Comparison of ENCODE assay signal across 22 cellular contexts in genomic region chr11:86784247-86784681, GRCh38. TPM values are rescaled to one million over a fixed set of nuclear protein-coding genes. Genes with fewer than 3 reads are reported as not detected.
DNase-seq lines count a peak whose midpoint lies in the region; ATAC-seq and TF ChIP-seq lines count a peak whose summit lies in the region.
"Had no signal": no experiment of that assay in that cellular context is flagged by ENCODE, and none has a peak within 500 bp of the region (broad histone marks: within the 10 kb centered on the region; RNA-seq: fewer than 3 reads in every experiment).

No MANE protein-coding gene starts in this region.

- H3K27me3 ChIP-seq in RWPE2 (ENCODE audit: insufficient read depth, poor library complexity, severe bottlenecking) (no peaks in the 10 kb centered on the region), sigmoid colon (no peaks in the 10 kb centered on the region)
- H3K27me3 ChIP-seq: colonic mucosa, pancreas had no signal

- intact Hi-C loops in sigmoid colon (cut with DNase I) = no loop called here

- peak; percentile 45 for ATAC-seq in RWPE2 (ENCODE audit: low read depth)
- ATAC-seq in HG03097 (IDR thresholded peaks at IDR 0.05; ENCODE audit: low FRiP score, unreplicated experiment) = no peak
- no peak for ATAC-seq in HG02870 (IDR thresholded peaks at IDR 0.05; ENCODE audit: unreplicated experiment)
- no peak for ATAC-seq in GM19328 (IDR thresholded peaks at IDR 0.05; ENCODE audit: unreplicated experiment)
- ATAC-seq: activated CD8-positive, alpha-beta T cell treated with anti-CD3 and anti-CD28 coated beads for 36 hours; HepG2; pancreas had no signal

- H3K9me3 ChIP-seq in RWPE2 (ENCODE audit: severe bottlenecking) = no peaks in the 10 kb centered on the region
- H3K9me3 ChIP-seq in sigmoid colon = no peaks in the 10 kb centered on the region
- H3K9me3 ChIP-seq: colonic mucosa, pancreas had no signal

- TF ChIP-seq CTCF in RWPE2 (IDR thresholded peaks at IDR 0.05; ENCODE audit: poor library complexity, severe bottlenecking) (no peak), sigmoid colon (IDR thresholded peaks at IDR 0.05) (no peak)

- no peak overlapping the region for H3K4me3 ChIP-seq in RWPE2 (ENCODE audit: severe bottlenecking)
- H3K4me3 ChIP-seq in sigmoid colon = no peak overlapping the region
- H3K4me3 ChIP-seq: colonic mucosa, pancreas had no signal

- no peaks in the 10 kb centered on the region for H3K36me3 ChIP-seq in RWPE2 (ENCODE audit: low read depth)
- no peaks in the 10 kb centered on the region for H3K36me3 ChIP-seq in sigmoid colon
- H3K36me3 ChIP-seq: colonic mucosa, pancreas had no signal

- TF ChIP-seq EP300 in sigmoid colon (IDR thresholded peaks at IDR 0.05) = peak in 2 of 4 donors; percentile 16 to 21

- 53 to 58% methylated on average over 2 of the region's 2 CpGs for WGBS in sigmoid colon, 2 donors

- peaks cover 14% of the 10 kb centered on the region for H3K4me1 ChIP-seq in RWPE2 (ENCODE audit: insufficient read depth, poor library complexity, severe bottlenecking)
- peaks cover 0 to 27% (median 22%) of the 10 kb centered on the region in 4 donors for H3K4me1 ChIP-seq in sigmoid colon
- H3K4me1 ChIP-seq: colonic mucosa, pancreas had no signal

- TF ChIP-seq POLR2A in sigmoid colon (IDR thresholded peaks at IDR 0.05) = no peak

- H3K27ac ChIP-seq in RWPE2 (ENCODE audit: poor library complexity, severe bottlenecking) (no peak overlapping the region), sigmoid colon (peak overlapping the region in 2 of 4 donors; percentile 44 to 57)
- H3K27ac ChIP-seq: colonic mucosa, pancreas had no signal

- DNase-seq in GM04504 (ENCODE audit: low read depth) = peak; percentile 35
- no peak for DNase-seq in RWPE2 (ENCODE audit: low spot score)
- peak; percentile 55 for DNase-seq in fibroblast of gingiva (ENCODE audit: low read depth)
- DNase-seq in sigmoid colon = peak; percentile 76
- no peak for DNase-seq in NCI-H82 (lab: John Stamatoyannopoulos, UW)
- DNase-seq: activated CD4-positive, CD25-positive, alpha-beta regulatory T cell; activated CD8-positive, alpha-beta T cell treated with anti-CD3 and anti-CD28 coated beads for 36 hours; activated naive CD4-positive, alpha-beta T cell treated with anti-CD3 and anti-CD28 coated beads for 36 hours; activated T-cell treated with anti-CD3 and anti-CD28 coated beads, Interleukin-2, amount 50 U/mL, for 24 hours; colonic mucosa; COR-L47; NCI-H187 treated with DMSO at 0.1 percent for 48 hours; NCI-H446; NK-92 treated with Interleukin-12 subunit alpha and Interleukin-12 subunit beta, amount 100 ng/mL, for 24 hours; pancreas; Right ventricle myocardium superior; stimulated activated CD4-positive, alpha-beta T cell treated with anti-CD3 and anti-CD28 coated beads, Interleukin-2, amount 100 ng/mL, for 24 hours; T-helper 2 cell had no signal

RNA-seq across cellular contexts. Expression of gene PRSS23, which starts 16.1 kb away (rescaled TPM):
- 100 to 1,000 TPM in 3 of 4 donors, 10 to 100 TPM in 1; 78.5 to 183 (median 120) TPM for total RNA-seq in sigmoid colon
- 10 to 100 TPM; 25.2 to 32.4 (median 32.2) TPM for polyA plus RNA-seq in sigmoid colon

Comparison
In these comparisons a context has a peak if more than half of its experiments do, and no peak if none do; other contexts are left out.
1. DNase-seq: peak in GM04504 (single experiment), fibroblast of gingiva (single experiment) and sigmoid colon (single experiment); none in RWPE2 (single experiment) and NCI-H82 (single experiment).